Comparison of ENCODE assay signal across 8 cellular contexts in genomic region chr20:45345104-45345936, GRCh38. TPM values are rescaled to one million over a fixed set of nuclear protein-coding genes. Genes with fewer than 3 reads are reported as not detected.
DNase-seq lines count a peak whose midpoint lies in the region; ATAC-seq and TF ChIP-seq lines count a peak whose summit lies in the region.

No MANE protein-coding gene starts in this region.

- no peaks in the 10 kb centered on the region for H3K27me3 ChIP-seq in Panc1 (ENCODE audit: control insufficient read depth, insufficient read depth, low read length)

- CTCF ChIA-PET in Panc1 (lab: Charles Lee) = no interaction called here

- peaks cover 73% of the 10 kb centered on the region for H3K4me1 ChIP-seq in Panc1 (ENCODE audit: control insufficient read depth, insufficient read depth, low read length)

- H3K4me3 ChIP-seq in Panc1 (ENCODE audit: low read depth in 2 of 2, low read length in 2 of 2) (peak overlapping the region; percentile 70 to 94), fibroblast of mammary gland (ENCODE audit: control insufficient read depth, low read depth, low read length) (peak overlapping the region; percentile 82)

- no TSS peak for BruUV-seq in Panc1 (replicated peaks; lab: Mats Ljungman, UMichigan)

- intact Hi-C loops in Panc1 (cut with micrococcal nuclease; ENCODE audit: unreplicated experiment) = no loop called here

- TF ChIP-seq CTCF in Panc1 (IDR thresholded peaks at IDR 0.05) = no peak
- no peak for TF ChIP-seq CTCF in fibroblast of mammary gland (conservative IDR thresholded peaks at IDR 0.05; ENCODE audit: control insufficient read depth, insufficient read depth, low read depth, low read length)

- H3K9me3 ChIP-seq in Panc1 (ENCODE audit: control insufficient read depth, insufficient read depth, low read depth, low read length) = no peaks in the 10 kb centered on the region

- POLR2A ChIA-PET in Panc1 (lab: Charles Lee) = interaction anchor here (0.6 kb wide), 1 partner anchor 13 kb away, joined by 5 read pairs; no protein-coding TSS in a partner anchor

- peak overlapping the region; percentile 83 for H3K27ac ChIP-seq in Panc1 (ENCODE audit: low read length)

- H3K36me3 ChIP-seq in Panc1 (ENCODE audit: control insufficient read depth, insufficient read depth, low read length) = no peaks in the 10 kb centered on the region

- DNase-seq in GM03348 (ENCODE audit: low spot score) = peak; percentile 44
- DNase-seq in Panc1 (ENCODE audit: low read depth, low spot score) = no peak
- DNase-seq in fibroblast of mammary gland (ENCODE audit: low read depth) = no peak
- peak; percentile 40 for DNase-seq in renal cortical epithelial cell (ENCODE audit: low read depth)
- DNase-seq in cerebellar cortex (ENCODE audit: low spot score) = no peak
- no peak for DNase-seq in iPS-NIHi7 (ENCODE audit: extremely low spot score)
- no peak for DNase-seq in SKM-1 (lab: John Stamatoyannopoulos, UW; ENCODE audit: unreplicated experiment)
- no peak for DNase-seq in SHP77 treated with DMSO at 0.1 percent for 48 hours (lab: John Stamatoyannopoulos, UW)

- ATAC-seq in Panc1 = no peak

- in situ Hi-C loops in Panc1 (cut with HindIII; ENCODE audit: low pct_unique_long_range_greater_than_20kb, low sequenced_read_pairs) = no loop called here

RNA-seq across cellular contexts. Expression of gene SDC4, which starts 2.9 kb away (rescaled TPM):
- total RNA-seq in Panc1 (2021; ENCODE audit: unreplicated experiment) (93.3 TPM), renal cortical epithelial cell (500 and 534 TPM in 2 replicates)
- polyA plus RNA-seq in Panc1 (2012; ENCODE audit: insufficient read length) = 63.5 TPM

RNA-seq across cellular contexts. Expression of gene SYS1, which starts 17.6 kb away (rescaled TPM):
- total RNA-seq in Panc1 (2021; ENCODE audit: unreplicated experiment) (29.1 TPM), renal cortical epithelial cell (23.6 and 41.0 TPM in 2 replicates)
- polyA plus RNA-seq in Panc1 (2012; ENCODE audit: insufficient read length) = 38.8 TPM

RNA-seq across cellular contexts. Expression of gene TP53TG5, which starts 32.8 kb away (rescaled TPM):
- not detected for total RNA-seq in Panc1 (2021; ENCODE audit: unreplicated experiment)
- 0.80 TPM for polyA plus RNA-seq in Panc1 (2012; ENCODE audit: insufficient read length)
- total RNA-seq in renal cortical epithelial cell = not detected in 2 replicates

RNA-seq across cellular contexts. Expression of gene MATN4, which starts 37.2 kb away (rescaled TPM):
- 0.15 TPM for total RNA-seq in Panc1 (2021; ENCODE audit: unreplicated experiment)
- polyA plus RNA-seq in Panc1 (2012; ENCODE audit: insufficient read length) = 0.31 TPM
- not detected in 2 replicates for total RNA-seq in renal cortical epithelial cell

RNA-seq across cellular contexts. Expression of gene RBPJL, which starts 38.7 kb away (rescaled TPM):
- 0.18 TPM for total RNA-seq in Panc1 (2021; ENCODE audit: unreplicated experiment)
- polyA plus RNA-seq in Panc1 (2012; ENCODE audit: insufficient read length) = not detected
- not detected in 2 replicates for total RNA-seq in renal cortical epithelial cell

Comparison
In these comparisons a context has a peak if more than half of its experiments do, and no peak if none do; other contexts are left out.
1. DNase-seq: peak in GM03348 (single experiment) and renal cortical epithelial cell (single experiment); none in Panc1 (single experiment), fibroblast of mammary gland (single experiment), cerebellar cortex (single experiment), iPS-NIHi7 (single experiment), SKM-1 (single experiment) and SHP77 treated with DMSO at 0.1 percent for 48 hours (single experiment).